1 cellular context compared by ENCODE assay signal in the genomic region with DNA sequence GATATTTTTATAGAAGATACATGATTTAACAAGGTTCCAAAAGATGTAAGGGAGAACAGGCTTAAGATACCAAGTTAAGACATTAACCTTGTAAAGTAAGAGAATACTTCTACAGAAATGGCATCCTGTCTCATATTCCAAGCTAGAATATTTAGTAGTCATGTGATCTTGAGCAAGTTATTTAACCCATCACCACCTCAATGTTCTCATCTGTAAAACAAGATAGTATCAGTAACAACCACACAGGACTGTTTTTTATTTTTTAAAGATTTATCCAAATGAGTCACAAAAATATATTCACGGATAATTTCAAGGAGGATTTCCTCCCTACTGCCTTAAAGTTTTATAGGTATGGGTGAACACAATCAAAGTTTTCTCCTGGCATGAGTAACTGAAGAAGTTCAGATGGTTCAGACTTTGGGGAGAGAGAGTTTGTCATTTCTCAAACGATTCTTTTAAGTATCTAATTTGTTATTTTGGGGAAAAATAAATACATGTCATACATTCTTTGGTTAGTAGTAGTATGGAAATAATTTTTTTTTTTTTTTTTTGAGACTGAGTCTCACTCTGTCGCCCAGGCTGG.
TF ChIP-seq lines count a peak whose summit lies in the region.

No MANE protein-coding gene starts in this region.

TF ChIP-seq in K562, 482 proteins besides CTCF, POLR2A, EP300 and RAD21:
- no peak for TF ChIP-seq ZNF436 (CRISPR knock-in tag; IDR thresholded peaks at IDR 0.05)
- no peak for TF ChIP-seq RREB1 (CRISPR knock-in tag; IDR thresholded peaks at IDR 0.05)
- TF ChIP-seq TFE3 (CRISPR knock-in tag; IDR thresholded peaks at IDR 0.05) = peak; percentile 75
- TF ChIP-seq, protein P1, sequence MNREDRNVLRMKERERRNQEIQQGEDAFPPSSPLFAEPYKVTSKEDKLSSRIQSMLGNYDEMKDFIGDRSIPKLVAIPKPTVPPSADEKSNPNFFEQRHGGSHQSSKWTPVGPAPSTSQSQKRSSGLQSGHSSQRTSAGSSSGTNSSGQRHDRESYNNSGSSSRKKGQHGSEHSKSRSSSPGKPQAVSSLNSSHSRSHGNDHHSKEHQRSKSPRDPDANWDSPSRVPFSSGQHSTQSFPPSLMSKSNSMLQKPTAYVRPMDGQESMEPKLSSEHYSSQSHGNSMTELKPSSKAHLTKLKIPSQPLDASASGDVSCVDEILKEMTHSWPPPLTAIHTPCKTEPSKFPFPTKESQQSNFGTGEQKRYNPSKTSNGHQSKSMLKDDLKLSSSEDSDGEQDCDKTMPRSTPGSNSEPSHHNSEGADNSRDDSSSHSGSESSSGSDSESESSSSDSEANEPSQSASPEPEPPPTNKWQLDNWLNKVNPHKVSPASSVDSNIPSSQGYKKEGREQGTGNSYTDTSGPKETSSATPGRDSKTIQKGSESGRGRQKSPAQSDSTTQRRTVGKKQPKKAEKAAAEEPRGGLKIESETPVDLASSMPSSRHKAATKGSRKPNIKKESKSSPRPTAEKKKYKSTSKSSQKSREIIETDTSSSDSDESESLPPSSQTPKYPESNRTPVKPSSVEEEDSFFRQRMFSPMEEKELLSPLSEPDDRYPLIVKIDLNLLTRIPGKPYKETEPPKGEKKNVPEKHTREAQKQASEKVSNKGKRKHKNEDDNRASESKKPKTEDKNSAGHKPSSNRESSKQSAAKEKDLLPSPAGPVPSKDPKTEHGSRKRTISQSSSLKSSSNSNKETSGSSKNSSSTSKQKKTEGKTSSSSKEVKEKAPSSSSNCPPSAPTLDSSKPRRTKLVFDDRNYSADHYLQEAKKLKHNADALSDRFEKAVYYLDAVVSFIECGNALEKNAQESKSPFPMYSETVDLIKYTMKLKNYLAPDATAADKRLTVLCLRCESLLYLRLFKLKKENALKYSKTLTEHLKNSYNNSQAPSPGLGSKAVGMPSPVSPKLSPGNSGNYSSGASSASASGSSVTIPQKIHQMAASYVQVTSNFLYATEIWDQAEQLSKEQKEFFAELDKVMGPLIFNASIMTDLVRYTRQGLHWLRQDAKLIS (CRISPR knock-in tag; IDR thresholded peaks at IDR 0.05) = no peak
- TF ChIP-seq, protein P2, sequence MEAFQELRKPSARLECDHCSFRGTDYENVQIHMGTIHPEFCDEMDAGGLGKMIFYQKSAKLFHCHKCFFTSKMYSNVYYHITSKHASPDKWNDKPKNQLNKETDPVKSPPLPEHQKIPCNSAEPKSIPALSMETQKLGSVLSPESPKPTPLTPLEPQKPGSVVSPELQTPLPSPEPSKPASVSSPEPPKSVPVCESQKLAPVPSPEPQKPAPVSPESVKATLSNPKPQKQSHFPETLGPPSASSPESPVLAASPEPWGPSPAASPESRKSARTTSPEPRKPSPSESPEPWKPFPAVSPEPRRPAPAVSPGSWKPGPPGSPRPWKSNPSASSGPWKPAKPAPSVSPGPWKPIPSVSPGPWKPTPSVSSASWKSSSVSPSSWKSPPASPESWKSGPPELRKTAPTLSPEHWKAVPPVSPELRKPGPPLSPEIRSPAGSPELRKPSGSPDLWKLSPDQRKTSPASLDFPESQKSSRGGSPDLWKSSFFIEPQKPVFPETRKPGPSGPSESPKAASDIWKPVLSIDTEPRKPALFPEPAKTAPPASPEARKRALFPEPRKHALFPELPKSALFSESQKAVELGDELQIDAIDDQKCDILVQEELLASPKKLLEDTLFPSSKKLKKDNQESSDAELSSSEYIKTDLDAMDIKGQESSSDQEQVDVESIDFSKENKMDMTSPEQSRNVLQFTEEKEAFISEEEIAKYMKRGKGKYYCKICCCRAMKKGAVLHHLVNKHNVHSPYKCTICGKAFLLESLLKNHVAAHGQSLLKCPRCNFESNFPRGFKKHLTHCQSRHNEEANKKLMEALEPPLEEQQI (IDR thresholded peaks at IDR 0.05) = no peak
- no peak for TF ChIP-seq ZNF512 (tag; IDR thresholded peaks at IDR 0.05)
- no peak for TF ChIP-seq SAFB (IDR thresholded peaks at IDR 0.05; ENCODE audit: borderline replicate concordance, low read depth, low read length)
